ENCODE assay signal across 8 cellular contexts in genomic region chr15:98853593-98854420, GRCh38.
A peak's percentile ranks its signal among the peaks of the same experiment; 100 is the strongest.
DNase-seq lines count a peak whose midpoint lies in the region; FAIRE-seq and TF ChIP-seq lines count a peak whose summit lies in the region.

No MANE protein-coding gene starts in this region.

- intact Hi-C loops in A673 (cut with micrococcal nuclease; ENCODE audit: unreplicated experiment): loop anchor here (1.0 kb wide), 2 partner anchors 206 to 412 kb away; partner anchors contain the start of gene IGF1R

- H3K36me3 ChIP-seq in A673 (ENCODE audit: insufficient read depth, low read length, poor library complexity, severe bottlenecking) (no peaks in the 10 kb centered on the region), HUES48 (ENCODE audit: control insufficient read depth, insufficient read depth, low read length) (no peaks in the 10 kb centered on the region), muscle layer of colon (ENCODE audit: insufficient read depth, low read length) (no peaks in the 10 kb centered on the region), small intestine (ENCODE audit: control insufficient read depth in 2 of 2, insufficient read depth in 2 of 2, low read length in 2 of 2) (no peaks in the 10 kb centered on the region)

- H3K9ac ChIP-seq in HUES48 (ENCODE audit: low read depth, low read length): peak overlapping the region; percentile 13; the same call in 1 of the 2 replicates
- peak overlapping the region; percentile 7 for H3K9ac ChIP-seq in muscle layer of colon (ENCODE audit: low read length)

- peak overlapping the region; percentile 17 for H3K27ac ChIP-seq in A673 (ENCODE audit: low read depth, low read length, poor library complexity, severe bottlenecking)
- peak overlapping the region; percentile 94 for H3K27ac ChIP-seq in HUES48 (ENCODE audit: low read depth, low read length)
- peak overlapping the region; percentile 92 for H3K27ac ChIP-seq in muscle layer of colon (ENCODE audit: low read depth, low read length)
- peak overlapping the region in 1 of 2 donors; percentile 22 for H3K27ac ChIP-seq in small intestine (ENCODE audit: low read depth in 1 of 2, low read length in 1 of 2)

- DNase-seq in A673 (ENCODE audit: low spot score) (no peak), cardiac fibroblast (ENCODE audit: low read depth in 2 of 2) (peak; percentile 29 to 53), HT-29 (ENCODE audit: low spot score) (no peak), CD1c-positive myeloid dendritic cell (ENCODE audit: extremely low spot score) (no peak), RCC 7860 (ENCODE audit: low spot score) (no peak), small intestine (no peak)

- peaks cover 46% of the 10 kb centered on the region for H3K4me1 ChIP-seq in A673 (ENCODE audit: insufficient read depth, low read length, poor library complexity, severe bottlenecking)
- peaks cover 78% of the 10 kb centered on the region for H3K4me1 ChIP-seq in HUES48 (ENCODE audit: control insufficient read depth, insufficient read depth, low read length)
- H3K4me1 ChIP-seq in muscle layer of colon (ENCODE audit: insufficient read depth, low read length): peaks cover 76% of the 10 kb centered on the region
- H3K4me1 ChIP-seq in small intestine (ENCODE audit: control insufficient read depth in 2 of 2, insufficient read depth in 1 of 2, low read depth in 1 of 2, low read length in 1 of 2): no peaks in the 10 kb centered on the region

- H3K9me3 ChIP-seq in A673 (ENCODE audit: low read depth, low read length, poor library complexity, severe bottlenecking) (no peaks in the 10 kb centered on the region), HUES48 (ENCODE audit: control insufficient read depth, insufficient read depth, low read length) (no peaks in the 10 kb centered on the region), muscle layer of colon (ENCODE audit: low read length) (no peaks in the 10 kb centered on the region), small intestine (ENCODE audit: control insufficient read depth, low read depth) (no peaks in the 10 kb centered on the region)

- FAIRE-seq in RCC 7860 (lab: Jason Lieb, UNC) (no peak), small intestine (lab: Jason Lieb, UNC) (no peak)

- POLR2A ChIA-PET in A673 (lab: Charles Lee; ENCODE audit: low non-redundant PET): no interaction called here

- TF ChIP-seq CTCF in A673 (conservative IDR thresholded peaks at IDR 0.05; ENCODE audit: low read depth, low read length): no peak
- TF ChIP-seq CTCF in cardiac fibroblast (IDR thresholded peaks at IDR 0.05; ENCODE audit: low read depth, low read length): no peak

- H3K27me3 ChIP-seq in A673 (replicated peaks; ENCODE audit: insufficient read depth, low read depth, low read length, poor library complexity): no peaks in the 10 kb centered on the region
- no peaks in the 10 kb centered on the region for H3K27me3 ChIP-seq in HUES48 (ENCODE audit: control insufficient read depth, insufficient read depth, low read length)
- H3K27me3 ChIP-seq in muscle layer of colon (ENCODE audit: control insufficient read depth in 1 of 2, insufficient read depth in 2 of 2, low read length in 2 of 2): no peaks in the 10 kb centered on the region
- H3K27me3 ChIP-seq in small intestine (ENCODE audit: control insufficient read depth in 2 of 2, insufficient read depth in 2 of 2, low read length in 2 of 2): no peaks in the 10 kb centered on the region

- CTCF ChIA-PET in A673 (lab: Charles Lee): no interaction called here

- BruUV-seq in A673 (replicated peaks; lab: Mats Ljungman, UMichigan): no TSS peak

- WGBS in small intestine, 3 donors: 35 to 54% (median 50%) methylated on average over 18 of the region's 18 CpGs

- peak overlapping the region; percentile 59 for H3K4me3 ChIP-seq in A673 (ENCODE audit: low read depth, low read length, poor library complexity, severe bottlenecking)
- peak overlapping the region; percentile 83 for H3K4me3 ChIP-seq in HUES48 (ENCODE audit: low read depth, low read length)
- peak overlapping the region; percentile 15 to 61 for H3K4me3 ChIP-seq in cardiac fibroblast (replicated peaks in 1 of 2; ENCODE audit: low read depth in 2 of 2, low read length in 2 of 2)
- peak overlapping the region; percentile 3 to 91 for H3K4me3 ChIP-seq in muscle layer of colon (ENCODE audit: low read depth in 1 of 2, low read length in 2 of 2)
- H3K4me3 ChIP-seq in small intestine (ENCODE audit: low read depth in 1 of 2, low read length in 2 of 2): peak overlapping the region in 1 of 2 donors; percentile 6

Comparison
In these comparisons a context has a peak if more than half of its experiments do, and no peak if none do; other contexts are left out.
1. DNase-seq: peak in cardiac fibroblast (2 of 2); none in A673 (single experiment), HT-29 (single experiment), CD1c-positive myeloid dendritic cell (single experiment), RCC 7860 (single experiment) and small intestine (single experiment).